13 cellular contexts compared by ENCODE assay signal in genomic region chr1:100597069-100597741, GRCh38. TPM values are rescaled to one million over a fixed set of nuclear protein-coding genes. Genes with fewer than 3 reads are reported as not detected.
DNase-seq lines count a peak whose midpoint lies in the region; ATAC-seq, FAIRE-seq and TF ChIP-seq lines count a peak whose summit lies in the region.
"Had no signal": no experiment of that assay in that cellular context is flagged by ENCODE, and none has a peak within 500 bp of the region (broad histone marks: within the 10 kb centered on the region; RNA-seq: fewer than 3 reads in every experiment).

No MANE protein-coding gene starts in this region.

- no peak overlapping the region for H2BK120ac ChIP-seq in mesenchymal stem cell (ENCODE audit: low read depth, low read length)

- peaks cover 15% of the 10 kb centered on the region for H3K4me1 ChIP-seq in astrocyte (ENCODE audit: insufficient read depth, low read length)
- H3K4me1 ChIP-seq in mesenchymal stem cell (ENCODE audit: control insufficient read depth, insufficient read depth, low read depth, low read length) = no peaks in the 10 kb centered on the region

- H4K91ac ChIP-seq in mesenchymal stem cell (ENCODE audit: low read length) = no peak overlapping the region

- no peak for TF ChIP-seq CTCF in astrocyte (IDR thresholded peaks at IDR 0.05; ENCODE audit: insufficient read depth, low read depth, low read length)

- H2BK12ac ChIP-seq in mesenchymal stem cell (ENCODE audit: low read length in 2 of 2) = peak overlapping the region in 1 of 2 experiments; percentile 21

- no peak overlapping the region for H3K4ac ChIP-seq in mesenchymal stem cell (ENCODE audit: low read depth in 1 of 2, low read length in 2 of 2)

- 0% methylated on average over 1 of the region's 1 CpG for WGBS in mesenchymal stem cell

- no peaks in the 10 kb centered on the region for H3K36me3 Mint-ChIP-seq in astrocyte (ENCODE audit: low read depth, unreplicated experiment)
- H3K36me3 Mint-ChIP-seq in activated CD4-positive, alpha-beta T cell treated with anti-CD3 and anti-CD28 coated beads for 36 hours (ENCODE audit: low read depth) = peaks cover 5% of the 10 kb centered on the region

- H3K9me3 ChIP-seq in astrocyte (ENCODE audit: insufficient read depth, low read depth, low read length) (no peaks in the 10 kb centered on the region), mesenchymal stem cell (ENCODE audit: control insufficient read depth, low read length) (no peaks in the 10 kb centered on the region)

- DNase-seq in CD1c-positive myeloid dendritic cell (ENCODE audit: extremely low spot score) = peak; percentile 39
- DNase-seq in LHCN-M2 (ENCODE audit: low read depth) = peak; percentile 90
- peak; percentile 93 for DNase-seq in astrocyte (ENCODE audit: low read depth)
- peak; percentile 91 for DNase-seq in mesenchymal stem cell
- DNase-seq in activated CD4-positive, alpha-beta T cell treated with anti-CD3 and anti-CD28 coated beads for 36 hours = no peak
- no peak for DNase-seq in cerebellar nuclear complex (lab: John Stamatoyannopoulos, UW)
- DNase-seq: DMS 273 treated with DMSO at 0.1 percent for 48 hours; effector CD8-positive, alpha-beta T cell; NCI-H187; SHP77 treated with DMSO at 0.1 percent for 48 hours had no signal

- H3K9ac ChIP-seq in astrocyte (ENCODE audit: low read length) (peak overlapping the region; percentile 64), mesenchymal stem cell (ENCODE audit: low read length) (peak overlapping the region; percentile 24)

- peaks cover 28% of the 10 kb centered on the region for H3K9me3 Mint-ChIP-seq in astrocyte (ENCODE audit: unreplicated experiment)
- H3K9me3 Mint-ChIP-seq in activated CD4-positive, alpha-beta T cell treated with anti-CD3 and anti-CD28 coated beads for 36 hours (ENCODE audit: low read depth) = peaks cover 16% of the 10 kb centered on the region

- no peak overlapping the region for H3K14ac ChIP-seq in mesenchymal stem cell (ENCODE audit: low read length in 2 of 2)

- intact Hi-C loops in activated CD4-positive, alpha-beta T cell treated with anti-CD3 and anti-CD28 coated beads for 36 hours (cut with DNase I, micrococcal nuclease) = no loop called here

- no peak overlapping the region for H3K23ac ChIP-seq in mesenchymal stem cell (ENCODE audit: low read length in 2 of 2)

- POLR2A ChIA-PET in activated CD4-positive, alpha-beta T cell treated with anti-CD3 and anti-CD28 coated beads for 36 hours (lab: Charles Lee) = no interaction called here

- ATAC-seq in activated CD4-positive, alpha-beta T cell treated with anti-CD3 and anti-CD28 coated beads for 36 hours = no peak
- no peak for ATAC-seq in HG02852 (IDR thresholded peaks at IDR 0.05; ENCODE audit: unreplicated experiment)
- ATAC-seq in GM18858 (IDR thresholded peaks at IDR 0.05; ENCODE audit: unreplicated experiment) = no peak

- H3K4me3 ChIP-seq in astrocyte (ENCODE audit: insufficient read depth, low read depth, low read length) (peak overlapping the region; percentile 12), mesenchymal stem cell (ENCODE audit: insufficient read depth in 1 of 2, low read depth in 1 of 2, low read length in 2 of 2) (no peak overlapping the region)
- H3K4me3 ChIP-seq: lung had no signal

- H3K4me2 ChIP-seq in astrocyte (ENCODE audit: low read length) = peak overlapping the region; percentile 78
- H3K4me2 ChIP-seq in mesenchymal stem cell (ENCODE audit: low read length, poor library complexity, severe bottlenecking) = no peak overlapping the region

- H2AK5ac ChIP-seq in mesenchymal stem cell (ENCODE audit: low read length, severe bottlenecking) = no peak overlapping the region

- H3K27ac ChIP-seq in astrocyte (ENCODE audit: low read depth, low read length) = peak overlapping the region; percentile 90
- H3K27ac ChIP-seq in mesenchymal stem cell (ENCODE audit: low read length, poor library complexity, severe bottlenecking) = peak overlapping the region; percentile 71

- no peaks in the 10 kb centered on the region for H3K27me3 Mint-ChIP-seq in astrocyte (ENCODE audit: low read depth, unreplicated experiment)
- peaks cover 1% of the 10 kb centered on the region for H3K27me3 Mint-ChIP-seq in activated CD4-positive, alpha-beta T cell treated with anti-CD3 and anti-CD28 coated beads for 36 hours

- CTCF ChIA-PET in activated CD4-positive, alpha-beta T cell treated with anti-CD3 and anti-CD28 coated beads for 36 hours (lab: Charles Lee) = no interaction called here

- FAIRE-seq in astrocyte (lab: Jason Lieb, UNC) = peak; percentile 98

- no peak overlapping the region for H2BK5ac ChIP-seq in mesenchymal stem cell (ENCODE audit: low read depth, low read length, poor library complexity, severe bottlenecking)

- H2BK15ac ChIP-seq in mesenchymal stem cell (ENCODE audit: low read depth, poor library complexity, severe bottlenecking) = no peak overlapping the region

- peak overlapping the region; percentile 86 for H3K27ac Mint-ChIP-seq in astrocyte (ENCODE audit: unreplicated experiment)
- no peak overlapping the region for H3K27ac Mint-ChIP-seq in activated CD4-positive, alpha-beta T cell treated with anti-CD3 and anti-CD28 coated beads for 36 hours

- H3K36me3 ChIP-seq in astrocyte (ENCODE audit: insufficient read depth, low read length) (no peaks in the 10 kb centered on the region), mesenchymal stem cell (ENCODE audit: control insufficient read depth in 1 of 2, insufficient read depth in 2 of 2, low read depth in 1 of 2, low read length in 2 of 2) (no peaks in the 10 kb centered on the region)

- H4K8ac ChIP-seq in mesenchymal stem cell (ENCODE audit: low read length) = no peak overlapping the region

- no peaks in the 10 kb centered on the region for H3K27me3 ChIP-seq in astrocyte (ENCODE audit: insufficient read depth, low read length)
- H3K27me3 ChIP-seq in mesenchymal stem cell (ENCODE audit: control insufficient read depth in 1 of 2, insufficient read depth in 1 of 2, low read length in 2 of 2) = no peaks in the 10 kb centered on the region

- no peaks in the 10 kb centered on the region for H3K79me1 ChIP-seq in mesenchymal stem cell (replicated peaks; ENCODE audit: low read length, poor library complexity, severe bottlenecking)

- no peak overlapping the region for H3K4me3 Mint-ChIP-seq in astrocyte (ENCODE audit: unreplicated experiment)
- no peak overlapping the region for H3K4me3 Mint-ChIP-seq in activated CD4-positive, alpha-beta T cell treated with anti-CD3 and anti-CD28 coated beads for 36 hours

- H3K4me1 Mint-ChIP-seq in astrocyte (ENCODE audit: low read depth, unreplicated experiment) = peaks cover 15% of the 10 kb centered on the region
- H3K4me1 Mint-ChIP-seq in activated CD4-positive, alpha-beta T cell treated with anti-CD3 and anti-CD28 coated beads for 36 hours = no peaks in the 10 kb centered on the region

- H3K18ac ChIP-seq in mesenchymal stem cell (ENCODE audit: low read depth in 1 of 2, low read length in 2 of 2) = peak overlapping the region in 1 of 2 experiments; percentile 54

- H4K20me1 ChIP-seq in astrocyte (ENCODE audit: insufficient read depth, low read length) = no peaks in the 10 kb centered on the region

- H2AFZ ChIP-seq in astrocyte (ENCODE audit: low read depth, low read length) = peak overlapping the region; percentile 68
- H2AFZ ChIP-seq in mesenchymal stem cell (ENCODE audit: low read depth, low read length) = no peak overlapping the region

- no peaks in the 10 kb centered on the region for H3K79me2 ChIP-seq in astrocyte (ENCODE audit: insufficient read depth, low read length)

RNA-seq across cellular contexts. Expression of gene GPR88, which starts 59.3 kb away (rescaled TPM):
- 0.17 TPM in 1 of 2 replicates, not detected in the other for total RNA-seq in LHCN-M2 (2014; rRNA removed)
- polyA plus RNA-seq in LHCN-M2 (2012) = not detected
- not detected in 2 replicates for total RNA-seq in astrocyte
- polyA plus RNA-seq in mesenchymal stem cell (2013, experiment 1 of 2) = 0.01 TPM
- polyA plus RNA-seq in mesenchymal stem cell (2013, experiment 2 of 2) = 0.01 TPM
- under 1 TPM in 1 of 2 experiments, not detected in 1; 0.05 TPM for total RNA-seq in activated CD4-positive, alpha-beta T cell treated with anti-CD3 and anti-CD28 coated beads for 36 hours

Comparison
In these comparisons a context has a peak if more than half of its experiments do, and no peak if none do; other contexts are left out.
1. DNase-seq: peak in CD1c-positive myeloid dendritic cell (single experiment), LHCN-M2 (single experiment), astrocyte (single experiment) and mesenchymal stem cell (single experiment); none in activated CD4-positive, alpha-beta T cell treated with anti-CD3 and anti-CD28 coated beads for 36 hours (single experiment) and cerebellar nuclear complex (0 of 2).